In the genomic region with DNA sequence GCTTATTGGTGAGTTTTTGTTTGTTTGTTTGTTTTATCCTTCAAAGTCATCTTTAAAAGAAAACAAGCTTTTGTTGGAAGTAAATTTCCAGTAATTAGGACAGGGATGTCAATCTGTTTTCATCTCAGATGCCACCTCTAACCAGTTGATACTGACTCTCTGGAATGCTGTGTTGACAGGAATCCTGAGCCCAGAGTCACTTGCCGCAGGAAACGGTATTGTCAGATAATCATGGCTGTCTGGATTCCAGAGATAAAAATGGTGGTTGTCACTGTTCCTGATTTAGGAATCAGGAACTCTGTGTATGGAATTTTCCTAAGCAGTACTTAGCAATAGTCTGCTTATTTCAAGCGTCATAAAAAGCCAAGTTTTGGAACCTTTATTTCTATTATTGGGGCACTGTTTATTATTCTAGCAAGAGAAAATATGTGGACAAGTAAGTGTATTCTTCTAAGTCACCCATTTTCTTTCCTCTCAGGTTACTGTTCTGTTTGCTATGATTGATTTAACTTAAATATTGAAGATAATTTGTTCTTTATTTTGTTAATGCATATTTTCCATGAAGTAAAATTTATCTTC, we compare ENCODE assay signal across 20 cellular contexts. TPM values are rescaled to one million over a fixed set of nuclear protein-coding genes. Genes with fewer than 3 reads are reported as not detected.
DNase-seq lines count a peak whose midpoint lies in the region; ATAC-seq, FAIRE-seq and TF ChIP-seq lines count a peak whose summit lies in the region.
"Had no signal": no experiment of that assay in that cellular context is flagged by ENCODE, and none has a peak within 500 bp of the region (broad histone marks: within the 10 kb centered on the region; RNA-seq: fewer than 3 reads in every experiment).

No MANE protein-coding gene starts in this region.

- no peak overlapping the region for H2AFZ ChIP-seq in astrocyte (ENCODE audit: low read depth, low read length)

- H3K27ac ChIP-seq in astrocyte (ENCODE audit: low read depth, low read length) (peak overlapping the region; percentile 51), heart left ventricle (peak overlapping the region; percentile 21 to 72 (median 64)), vagina (peak overlapping the region; percentile 17)
- H3K27ac ChIP-seq: WERI-Rb-1 had no signal

- no peak overlapping the region for H3K4me3 ChIP-seq in astrocyte (ENCODE audit: insufficient read depth, low read depth, low read length)
- no peak overlapping the region for H3K4me3 ChIP-seq in heart left ventricle
- H3K4me3 ChIP-seq in vagina: no peak overlapping the region
- H3K4me3 ChIP-seq: mucosa of descending colon had no signal

- no peak overlapping the region for H3K9ac ChIP-seq in astrocyte (ENCODE audit: low read length)

- H3K4me2 ChIP-seq in astrocyte (ENCODE audit: low read length): no peak overlapping the region

- peaks cover 7% of the 10 kb centered on the region for H3K4me1 Mint-ChIP-seq in astrocyte (ENCODE audit: low read depth, unreplicated experiment)
- H3K4me1 Mint-ChIP-seq: H9 had no signal

- no peaks in the 10 kb centered on the region for H3K4me1 ChIP-seq in astrocyte (ENCODE audit: insufficient read depth, low read length)
- H3K4me1 ChIP-seq in heart left ventricle: peaks cover 0 to 13% (median 5%) of the 10 kb centered on the region in 12 donors
- peaks cover 7% of the 10 kb centered on the region for H3K4me1 ChIP-seq in vagina

- no peak for FAIRE-seq in astrocyte (lab: Jason Lieb, UNC)
- FAIRE-seq: GM19239 had no signal

- no peaks in the 10 kb centered on the region for H3K9me3 Mint-ChIP-seq in astrocyte (ENCODE audit: unreplicated experiment)
- H3K9me3 Mint-ChIP-seq: activated CD4-positive, alpha-beta memory T cell treated with anti-CD3 and anti-CD28 coated beads for 36 hours; activated naive CD4-positive, alpha-beta T cell treated with anti-CD3 and anti-CD28 coated beads for 36 hours; H9 had no signal

- H3K4me3 Mint-ChIP-seq in astrocyte (ENCODE audit: unreplicated experiment): no peak overlapping the region
- H3K4me3 Mint-ChIP-seq: activated CD4-positive, alpha-beta memory T cell treated with anti-CD3 and anti-CD28 coated beads for 36 hours; activated naive CD4-positive, alpha-beta T cell treated with anti-CD3 and anti-CD28 coated beads for 36 hours; B cell; H9 had no signal

- TF ChIP-seq CTCF in astrocyte (IDR thresholded peaks at IDR 0.05; ENCODE audit: insufficient read depth, low read depth, low read length) (no peak), heart left ventricle (IDR thresholded peaks at IDR 0.05) (no peak), vagina (IDR thresholded peaks at IDR 0.05) (no peak)

- H3K36me3 ChIP-seq in astrocyte (ENCODE audit: insufficient read depth, low read length): peaks cover 47% of the 10 kb centered on the region
- H3K36me3 ChIP-seq in heart left ventricle: peaks cover 0 to 98% (median 80%) of the 10 kb centered on the region in 9 donors
- H3K36me3 ChIP-seq in vagina: peaks cover 3 to 43% of the 10 kb centered on the region in 2 donors

- peaks cover 2% of the 10 kb centered on the region for H3K79me2 ChIP-seq in astrocyte (ENCODE audit: insufficient read depth, low read length)

- TF ChIP-seq POLR2A in heart left ventricle (IDR thresholded peaks at IDR 0.05) (no peak), vagina (IDR thresholded peaks at IDR 0.05) (no peak)

- peaks cover 23% of the 10 kb centered on the region for H3K36me3 Mint-ChIP-seq in astrocyte (ENCODE audit: low read depth, unreplicated experiment)

- DNase-seq in astrocyte (ENCODE audit: low read depth) (no peak), heart left ventricle (no peak), myocyte (ENCODE audit: low read depth) (peak; percentile 5), vagina (ENCODE audit: extremely low spot score in 2 of 2) (no peak), NCI-H2081 (lab: John Stamatoyannopoulos, UW) (no peak)
- DNase-seq: activated CD4-positive, alpha-beta memory T cell treated with anti-CD3 and anti-CD28 coated beads for 36 hours; activated naive CD4-positive, alpha-beta T cell treated with anti-CD3 and anti-CD28 coated beads for 36 hours; Caco-2; EL; H9; left colon; mucosa of descending colon; NCI-H146; stimulated activated CD4-positive, alpha-beta T cell treated with anti-CD3 and anti-CD28 coated beads, Interleukin-15, amount 100 ng/mL, for 24 hours; T-helper 2 cell; WERI-Rb-1 had no signal

- H3K9me3 ChIP-seq in astrocyte (ENCODE audit: insufficient read depth, low read depth, low read length) (no peaks in the 10 kb centered on the region), heart left ventricle (no peaks in the 10 kb centered on the region), vagina (no peaks in the 10 kb centered on the region)
- H3K9me3 ChIP-seq: Caco-2, mucosa of descending colon had no signal

- H3K27me3 ChIP-seq in astrocyte (ENCODE audit: insufficient read depth, low read length) (no peaks in the 10 kb centered on the region), heart left ventricle (no peaks in the 10 kb centered on the region), vagina (no peaks in the 10 kb centered on the region)

- ATAC-seq in heart left ventricle (peak; percentile 75 to 81 (median 78)), GM18511 (IDR thresholded peaks at IDR 0.05; ENCODE audit: unreplicated experiment) (no peak), GM18873 (IDR thresholded peaks at IDR 0.05; ENCODE audit: low FRiP score, unreplicated experiment) (no peak)
- ATAC-seq: left colon, mucosa of descending colon had no signal

- H4K20me1 ChIP-seq in astrocyte (ENCODE audit: insufficient read depth, low read length): no peaks in the 10 kb centered on the region

- intact Hi-C loops in heart left ventricle (cut with DNase I): loop anchor here in 1 of 10 donors (2.0 kb wide), 1 partner anchor 30 kb away; no protein-coding TSS in a partner anchor
- intact Hi-C loops in vagina (cut with DNase I): no loop called here

- peak overlapping the region; percentile 75 for H3K27ac Mint-ChIP-seq in astrocyte (ENCODE audit: unreplicated experiment)
- H3K27ac Mint-ChIP-seq: activated CD4-positive, alpha-beta memory T cell treated with anti-CD3 and anti-CD28 coated beads for 36 hours; B cell; H9 had no signal

- H3K27me3 Mint-ChIP-seq in astrocyte (ENCODE audit: low read depth, unreplicated experiment): no peaks in the 10 kb centered on the region
- H3K27me3 Mint-ChIP-seq: activated CD4-positive, alpha-beta memory T cell treated with anti-CD3 and anti-CD28 coated beads for 36 hours; B cell had no signal

- 34 to 47% (median 44%) methylated on average over 3 of the region's 3 CpGs for WGBS in heart left ventricle, 4 donors

RNA-seq across cellular contexts. Expression of a gene that starts 39.2 kb away (rescaled TPM):
- total RNA-seq in astrocyte (107 and 110 TPM in 2 replicates), heart left ventricle (10 to 100 TPM; 40.6 to 62.0 (median 52.7) TPM), myocyte (61.7 and 83.4 TPM in 2 replicates), vagina (30.4 TPM)
- polyA plus RNA-seq in heart left ventricle: 10 to 100 TPM; 21.9 to 66.3 TPM
- 61.7 TPM for polyA plus RNA-seq in myocyte (2012)

RNA-seq across cellular contexts. Expression of a gene that starts 39.5 kb away (rescaled TPM):
- total RNA-seq in astrocyte: 84.1 and 85.2 TPM in 2 replicates
- total RNA-seq in heart left ventricle: 10 to 100 TPM in 4 of 9 donors, 1 to 10 TPM in 5; 5.0 to 23.3 (median 8.9) TPM
- polyA plus RNA-seq in heart left ventricle: 10 to 100 TPM in 1 of 2 donors, 1 to 10 TPM in 1; 9.2 to 20.2 TPM
- total RNA-seq in myocyte: 27.9 and 30.7 TPM in 2 replicates
- 49.6 TPM for polyA plus RNA-seq in myocyte (2012)
- 30.7 TPM for total RNA-seq in vagina

Comparison
In these comparisons a context has a peak if more than half of its experiments do, and no peak if none do; other contexts are left out.
1. ATAC-seq: peak in heart left ventricle (4 of 4); none in GM18511 (single experiment) and GM18873 (single experiment).
2. Peak in every context shown above with its lines, with median percentiles within 50 percentile points of each other: H3K27ac ChIP-seq.